In genomic region chr19:3459965-3460582, GRCh38 we compare ENCODE assay signal across 1 cellular context.
TF ChIP-seq lines count a peak whose summit lies in the region.

No MANE protein-coding gene starts in this region.

TF ChIP-seq in A549, 52 proteins besides CTCF, POLR2A, EP300 and RAD21:
- TF ChIP-seq EHMT2 (IDR thresholded peaks at IDR 0.05; ENCODE audit: low read depth) (no peak), KDM5A (IDR thresholded peaks at IDR 0.05) (no peak), EHF (CRISPR knock-in tag; IDR thresholded peaks at IDR 0.05) (0 out of 2 replicates have a peak, but pooled peaks have one; percentile 10), CBX2 (IDR thresholded peaks at IDR 0.05; ENCODE audit: borderline replicate concordance, low read depth) (no peak), RNF2 (IDR thresholded peaks at IDR 0.05; ENCODE audit: borderline replicate concordance, low read depth) (no peak), ZFP36 (IDR thresholded peaks at IDR 0.05; ENCODE audit: borderline replicate concordance, partially characterized antibody) (peak; percentile 15), HOXB5 (CRISPR knock-in tag; IDR thresholded peaks at IDR 0.05) (peak; percentile 49; the same call in 1 of the 2 replicates)
